In genomic region chrX:115547448-115547847, GRCh38 we compare ENCODE assay signal across 20 cellular contexts. TPM values are rescaled to one million over a fixed set of nuclear protein-coding genes. Genes with fewer than 3 reads are reported as not detected.
DNase-seq lines count a peak whose midpoint lies in the region; ATAC-seq and TF ChIP-seq lines count a peak whose summit lies in the region.
"Had no signal": no experiment of that assay in that cellular context is flagged by ENCODE, and none has a peak within 500 bp of the region (broad histone marks: within the 10 kb centered on the region; RNA-seq: fewer than 3 reads in every experiment).

No MANE protein-coding gene starts in this region.

- no peaks in the 10 kb centered on the region for H3K9me3 Mint-ChIP-seq in WTC11
- no peaks in the 10 kb centered on the region for H3K9me3 Mint-ChIP-seq in activated T-cell treated with anti-CD3 and anti-CD28 coated beads, Interleukin-2, amount 50 U/mL, for 72 hours
- H3K9me3 Mint-ChIP-seq: activated CD4-positive, alpha-beta memory T cell treated with anti-CD3 and anti-CD28 coated beads for 36 hours; activated naive CD8-positive, alpha-beta T cell treated with anti-CD3 and anti-CD28 coated beads, Interleukin-2, amount 50 U/mL, for 24 hours; activated T-helper 1 cell treated with anti-CD3 and anti-CD28 coated beads, Interleukin-12 subunit alpha, Interleukin-12 subunit beta, Interleukin-2, Interleukin-4 antibody, amounts not matched to agents 30 ng/mL and 10 ng/mL and 1 ng/mL, durations not matched to agents 14 hours and 24 hours and 36 hours had no signal

- DNase-seq in AG10803 (ENCODE audit: low read depth), result no peak
- peak; percentile 51 for DNase-seq in H7
- no peak for DNase-seq in WTC11 (ENCODE audit: low spot score)
- no peak for DNase-seq in kidney epithelial cell (ENCODE audit: low read depth)
- no peak for DNase-seq in inferior parietal cortex (ENCODE audit: extremely low spot score)
- DNase-seq in activated T-cell treated with anti-CD3 and anti-CD28 coated beads, Interleukin-2, amount 50 U/mL, for 72 hours, result no peak
- no peak for DNase-seq in Ammon's horn (ENCODE audit: low spot score)
- DNase-seq: activated CD4-positive, alpha-beta memory T cell treated with anti-CD3 and anti-CD28 coated beads for 36 hours; activated naive CD8-positive, alpha-beta T cell treated with anti-CD3 and anti-CD28 coated beads, Interleukin-2, amount 50 U/mL, for 24 hours; DMS79 treated with DMSO at 0.1 percent for 48 hours; effector CD4-positive, alpha-beta T cell; foreskin fibroblast; KBM-7; left ventricle myocardium superior; NCI-H1105; posterior cingulate gyrus; testis had no signal

- POLR2A ChIA-PET in WTC11 (lab: Charles Lee), result no interaction called here

- H3K27ac Mint-ChIP-seq in WTC11, result no peak overlapping the region
- no peak overlapping the region for H3K27ac Mint-ChIP-seq in activated T-cell treated with anti-CD3 and anti-CD28 coated beads, Interleukin-2, amount 50 U/mL, for 72 hours
- H3K27ac Mint-ChIP-seq: activated CD4-positive, alpha-beta memory T cell treated with anti-CD3 and anti-CD28 coated beads for 36 hours; activated naive CD8-positive, alpha-beta T cell treated with anti-CD3 and anti-CD28 coated beads, Interleukin-2, amount 50 U/mL, for 24 hours; activated T-helper 1 cell treated with anti-CD3 and anti-CD28 coated beads, Interleukin-12 subunit alpha, Interleukin-12 subunit beta, Interleukin-2, Interleukin-4 antibody, amounts not matched to agents 30 ng/mL and 10 ng/mL and 1 ng/mL, durations not matched to agents 14 hours and 24 hours and 36 hours had no signal

- no peaks in the 10 kb centered on the region for H3K36me3 ChIP-seq in H7 (replicated peaks; ENCODE audit: control insufficient read depth, insufficient read depth, low read length)
- no peaks in the 10 kb centered on the region for H3K36me3 ChIP-seq in kidney epithelial cell (ENCODE audit: control insufficient read depth, insufficient read depth, low read length)

- no peak overlapping the region for H3K4me3 Mint-ChIP-seq in WTC11
- no peak overlapping the region for H3K4me3 Mint-ChIP-seq in activated T-cell treated with anti-CD3 and anti-CD28 coated beads, Interleukin-2, amount 50 U/mL, for 72 hours
- H3K4me3 Mint-ChIP-seq: activated CD4-positive, alpha-beta memory T cell treated with anti-CD3 and anti-CD28 coated beads for 36 hours; activated naive CD8-positive, alpha-beta T cell treated with anti-CD3 and anti-CD28 coated beads, Interleukin-2, amount 50 U/mL, for 24 hours; activated T-helper 1 cell treated with anti-CD3 and anti-CD28 coated beads, Interleukin-12 subunit alpha, Interleukin-12 subunit beta, Interleukin-2, Interleukin-4 antibody, amounts not matched to agents 30 ng/mL and 10 ng/mL and 1 ng/mL, durations not matched to agents 14 hours and 24 hours and 36 hours had no signal

- no peaks in the 10 kb centered on the region for H3K27me3 Mint-ChIP-seq in WTC11 (ENCODE audit: low read depth)
- peaks cover 29% of the 10 kb centered on the region for H3K27me3 Mint-ChIP-seq in activated T-cell treated with anti-CD3 and anti-CD28 coated beads, Interleukin-2, amount 50 U/mL, for 72 hours (ENCODE audit: low read depth)
- H3K27me3 Mint-ChIP-seq: activated CD4-positive, alpha-beta memory T cell treated with anti-CD3 and anti-CD28 coated beads for 36 hours; activated naive CD8-positive, alpha-beta T cell treated with anti-CD3 and anti-CD28 coated beads, Interleukin-2, amount 50 U/mL, for 24 hours had no signal

- TF ChIP-seq CTCF in AG10803 (conservative IDR thresholded peaks at IDR 0.05; ENCODE audit: low read length) (peak; percentile 3; the same call in 1 of the 2 replicates), WTC11 (IDR thresholded peaks at IDR 0.05) (no peak), kidney epithelial cell (IDR thresholded peaks at IDR 0.05; ENCODE audit: insufficient read depth, low read length, poor library complexity, severe bottlenecking) (peak; percentile 2)

- H3K4me1 Mint-ChIP-seq in WTC11, result peaks cover 25% of the 10 kb centered on the region
- H3K4me1 Mint-ChIP-seq in activated T-cell treated with anti-CD3 and anti-CD28 coated beads, Interleukin-2, amount 50 U/mL, for 72 hours (ENCODE audit: low read depth), result no peaks in the 10 kb centered on the region
- H3K4me1 Mint-ChIP-seq: activated naive CD8-positive, alpha-beta T cell treated with anti-CD3 and anti-CD28 coated beads, Interleukin-2, amount 50 U/mL, for 24 hours had no signal

- ATAC-seq in WTC11 (peak; percentile 44; the same call in 1 of the 2 replicates), GM18498 (IDR thresholded peaks at IDR 0.05; ENCODE audit: unreplicated experiment) (no peak)
- ATAC-seq in activated T-cell treated with anti-CD3 and anti-CD28 coated beads, Interleukin-2, amount 50 U/mL, for 72 hours (replicated peaks in 1 of 2), result no peak
- ATAC-seq: activated naive CD8-positive, alpha-beta T cell treated with anti-CD3 and anti-CD28 coated beads, Interleukin-2, amount 50 U/mL, for 24 hours; left ventricle myocardium superior had no signal

- H3K4me3 ChIP-seq in AG10803 (ENCODE audit: low read length) (no peak overlapping the region), H7 (ENCODE audit: insufficient read depth, low read depth, low read length) (no peak overlapping the region), kidney epithelial cell (ENCODE audit: low read depth, low read length) (no peak overlapping the region)
- H3K4me3 ChIP-seq: smooth muscle cell, testis had no signal

- H3K27me3 ChIP-seq in H7 (ENCODE audit: control insufficient read depth, insufficient read depth, low read length) (no peaks in the 10 kb centered on the region), kidney epithelial cell (ENCODE audit: control insufficient read depth, insufficient read depth, low read length) (no peaks in the 10 kb centered on the region)
- H3K27me3 ChIP-seq: testis had no signal

- H3K36me3 Mint-ChIP-seq in WTC11, result no peaks in the 10 kb centered on the region
- H3K36me3 Mint-ChIP-seq in activated T-cell treated with anti-CD3 and anti-CD28 coated beads, Interleukin-2, amount 50 U/mL, for 72 hours (ENCODE audit: insufficient read depth in 2 of 2), result no peaks in the 10 kb centered on the region
- H3K36me3 Mint-ChIP-seq: activated CD4-positive, alpha-beta memory T cell treated with anti-CD3 and anti-CD28 coated beads for 36 hours had no signal

- CTCF ChIA-PET in WTC11 (lab: Charles Lee), result no interaction called here

TF ChIP-seq in WTC11, 78 proteins besides CTCF, POLR2A, EP300 and RAD21:
- TF ChIP-seq ERG (CRISPR knock-in tag; IDR thresholded peaks at IDR 0.05) (no peak), FOXK1 (CRISPR knock-in tag; IDR thresholded peaks at IDR 0.05) (no peak), ESRRA (CRISPR knock-in tag; IDR thresholded peaks at IDR 0.05; ENCODE audit: borderline replicate concordance) (no peak), ZNF121 (CRISPR knock-in tag; IDR thresholded peaks at IDR 0.05) (no peak), E2F5 (CRISPR knock-in tag; IDR thresholded peaks at IDR 0.05) (no peak), ZMAT4 (CRISPR knock-in tag; IDR thresholded peaks at IDR 0.05) (no peak), ZNF232 (CRISPR knock-in tag; IDR thresholded peaks at IDR 0.05) (no peak), ATF6 (CRISPR knock-in tag; IDR thresholded peaks at IDR 0.05) (no peak), ZNF416 (CRISPR knock-in tag; IDR thresholded peaks at IDR 0.05) (no peak), NR1H2 (CRISPR knock-in tag; IDR thresholded peaks at IDR 0.05) (no peak), CREM (CRISPR knock-in tag; IDR thresholded peaks at IDR 0.05) (no peak), PRRX2 (CRISPR knock-in tag; IDR thresholded peaks at IDR 0.05) (no peak)
TF ChIP-seq in WTC11: peak in this region for 0.

RNA-seq across cellular contexts. Expression of gene PLS3, which starts 13.5 kb away (rescaled TPM):
- 285 and 367 TPM in 2 replicates for total RNA-seq in H7 (2014; rRNA removed; shearing (Covaris generic))
- total RNA-seq in WTC11 (2021), result 82.2 to 96.7 TPM (median 83.8 TPM) in 3 replicates
- 79.6 and 81.2 TPM in 2 replicates for total RNA-seq in kidney epithelial cell
- 1 to 10 TPM in 1 of 2 donors, under 1 TPM in 1; 0.99 to 1.3 TPM for total RNA-seq in activated T-cell treated with anti-CD3 and anti-CD28 coated beads, Interleukin-2, amount 50 U/mL, for 72 hours

Comparison
In these comparisons a context has a peak if more than half of its experiments do, and no peak if none do; other contexts are left out.
1. RNA of gene PLS3, which starts 13.5 kb away (total RNA-seq): 285 to 367 TPM in H7, 82.2 to 96.7 TPM in WTC11 and 79.6 to 81.2 TPM in kidney epithelial cell; 0.99 to 1.3 TPM in activated T-cell treated with anti-CD3 and anti-CD28 coated beads, Interleukin-2, amount 50 U/mL, for 72 hours; every median in the first group is over 10 times any median in the second.